Comparison of ENCODE assay signal across 28 cellular contexts in the genomic region with DNA sequence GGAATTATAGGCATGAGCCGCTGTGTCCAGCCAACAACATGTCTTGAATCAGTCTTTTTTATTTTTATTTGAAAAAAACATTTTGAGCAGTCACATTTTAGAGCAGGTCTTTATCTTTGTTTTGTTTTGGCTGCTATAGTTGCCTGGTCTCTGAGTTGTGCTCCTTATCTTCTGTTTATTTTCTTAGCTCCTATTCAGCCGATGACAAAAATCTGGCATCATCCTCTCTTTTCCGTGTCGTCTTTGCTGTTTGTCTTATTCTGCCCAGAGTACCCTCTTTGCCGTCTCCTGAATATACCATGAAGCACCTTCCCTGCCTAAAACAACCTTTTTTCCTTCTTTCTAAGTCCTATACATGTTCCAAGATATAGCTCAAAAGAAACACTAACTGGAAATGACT.
"Had no signal": no experiment of that assay in that cellular context is flagged by ENCODE, and none has a peak within 500 bp of the region (broad histone marks: within the 10 kb centered on the region; RNA-seq: fewer than 3 reads in every experiment).

No MANE protein-coding gene starts in this region.

- H3K27ac ChIP-seq: adrenal gland, esophagus muscularis mucosa, foreskin keratinocyte, gastrocnemius medialis had no signal

- H3K36me3 ChIP-seq: adrenal gland, ascending aorta, esophagus muscularis mucosa, gastrocnemius medialis had no signal

- H3K27me3 ChIP-seq: adrenal gland, ascending aorta, esophagus muscularis mucosa, foreskin keratinocyte, gastrocnemius medialis had no signal

- H3K4me3 ChIP-seq: adrenal gland, esophagus muscularis mucosa, gastrocnemius medialis had no signal

- ATAC-seq: activated CD4-positive, alpha-beta T cell treated with anti-CD3 and anti-CD28 coated beads for 36 hours; activated CD8-positive, alpha-beta memory T cell treated with anti-CD3 and anti-CD28 coated beads, Interleukin-2, amount 10 ng/mL, durations not matched to agents 7 days and 5 days; activated CD8-positive, alpha-beta T cell treated with anti-CD3 and anti-CD28 coated beads, Interleukin-2, amount 10 ng/mL, durations not matched to agents 7 days and 5 days; activated naive CD8-positive, alpha-beta T cell treated with anti-CD3 and anti-CD28 coated beads, Interleukin-2, amount 50 U/mL, for 24 hours; effector memory CD8-positive, alpha-beta T cell; foreskin keratinocyte; gastrocnemius medialis had no signal

- DNase-seq: activated CD4-positive, alpha-beta memory T cell treated with anti-CD3 and anti-CD28 coated beads for 36 hours; activated CD4-positive, alpha-beta T cell treated with anti-CD3 and anti-CD28 coated beads for 36 hours; activated CD4-positive, alpha-beta T cell treated with anti-CD3 and anti-CD28 coated beads, Interleukin-2, amount 10 ng/mL, durations not matched to agents 24 days and 14 days; activated CD4-positive, CD25-positive, alpha-beta regulatory T cell; activated CD4-positive, CD25-positive, alpha-beta regulatory T cell treated with anti-CD3 and anti-CD28 coated beads, Interleukin-2, amount 50 U/mL, for 72 hours; activated CD8-positive, alpha-beta memory T cell treated with anti-CD3 and anti-CD28 coated beads, Interleukin-2, amount 10 ng/mL, durations not matched to agents 7 days and 5 days; activated CD8-positive, alpha-beta memory T cell treated with anti-CD3 and anti-CD28 coated beads, Interleukin-2, amount 50 U/mL, for 4 hours; activated CD8-positive, alpha-beta T cell treated with anti-CD3 and anti-CD28 coated beads, Interleukin-2, amount 10 ng/mL, durations not matched to agents 7 days and 5 days; activated effector memory CD4-positive, alpha-beta T cell treated with anti-CD3 and anti-CD28 coated beads, Interleukin-2, amount 50 U/mL, for 16 hours; activated naive CD4-positive, alpha-beta T cell treated with anti-CD3 and anti-CD28 coated beads for 36 hours; activated naive CD8-positive, alpha-beta T cell treated with anti-CD3 and anti-CD28 coated beads for 36 hours; activated naive CD8-positive, alpha-beta T cell treated with anti-CD3 and anti-CD28 coated beads, Interleukin-2, amount 50 U/mL, for 24 hours; activated T-cell treated with anti-CD3 and anti-CD28 coated beads, Interleukin-2, amount 50 U/mL, for 1 hour; activated T-cell treated with anti-CD3 and anti-CD28 coated beads, Interleukin-2, amount 50 U/mL, for 48 hours; adrenal gland; amygdala; caudate nucleus; cortex of kidney; dermis blood vessel endothelial cell; effector CD4-positive, alpha-beta T cell; effector memory CD8-positive, alpha-beta T cell; erythroblast; foreskin keratinocyte; gastrocnemius medialis; glutamatergic neuron; T-helper 2 cell had no signal

- H3K4me1 ChIP-seq: adrenal gland, ascending aorta, esophagus muscularis mucosa, foreskin keratinocyte, gastrocnemius medialis had no signal

- H3K9me3 ChIP-seq: adrenal gland, ascending aorta, esophagus muscularis mucosa, gastrocnemius medialis had no signal
